ENCODE assay signal across 17 cellular contexts in the genomic region with DNA sequence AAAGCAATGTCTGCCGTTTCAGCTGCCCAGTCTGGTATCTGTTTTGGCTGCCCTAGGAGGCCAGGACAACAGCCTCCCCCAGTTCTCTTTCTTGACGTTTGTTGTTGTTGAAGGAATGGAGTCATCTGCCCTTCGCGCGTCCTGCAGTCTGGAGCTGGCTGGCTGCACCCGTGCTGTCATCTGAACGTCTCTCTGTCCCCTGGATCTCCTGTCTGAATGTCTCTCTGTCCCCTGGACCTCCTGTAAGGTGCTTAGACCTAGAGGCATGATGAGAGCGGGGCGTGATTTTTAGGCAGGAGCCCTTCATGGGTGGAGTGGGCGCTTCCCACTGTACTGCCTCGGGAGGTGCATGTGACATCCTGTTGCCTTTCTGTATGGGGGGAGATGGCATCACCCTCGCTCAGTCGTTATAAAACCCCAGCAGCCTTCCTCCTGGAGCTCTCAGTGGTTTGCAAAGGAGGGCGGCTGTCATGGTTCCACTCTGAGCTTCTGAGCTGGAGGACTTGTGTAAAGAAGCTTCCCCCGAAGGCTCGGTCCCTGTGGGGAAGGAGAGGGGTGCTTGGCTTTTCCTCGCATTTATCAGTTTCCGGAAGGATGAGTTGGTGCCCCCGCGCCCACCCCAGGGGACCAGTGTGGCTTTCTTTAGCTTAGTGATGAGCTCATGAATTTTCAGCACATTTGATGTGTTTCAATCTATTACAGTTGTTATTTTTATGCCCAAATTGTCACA. TPM values are rescaled to one million over a fixed set of nuclear protein-coding genes. Genes with fewer than 3 reads are reported as not detected.
DNase-seq lines count a peak whose midpoint lies in the region; ATAC-seq and TF ChIP-seq lines count a peak whose summit lies in the region.
"Had no signal": no experiment of that assay in that cellular context is flagged by ENCODE, and none has a peak within 500 bp of the region (broad histone marks: within the 10 kb centered on the region; RNA-seq: fewer than 3 reads in every experiment).

No MANE protein-coding gene starts in this region.

- peaks cover 82% of the 10 kb centered on the region for H3K4me1 ChIP-seq in BLaER1
- H3K4me1 ChIP-seq in Peyer's patch: no peaks in the 10 kb centered on the region
- H3K4me1 ChIP-seq in stomach: no peaks in the 10 kb centered on the region
- H3K4me1 ChIP-seq: SJSA1 had no signal

- peak overlapping the region; percentile 42 for H3K4me3 ChIP-seq in BLaER1
- no peak overlapping the region for H3K4me3 ChIP-seq in Peyer's patch
- no peak overlapping the region for H3K4me3 ChIP-seq in stomach
- H3K4me3 ChIP-seq: SJSA1 had no signal

- H4K20me1 ChIP-seq in BLaER1: no peaks in the 10 kb centered on the region

- intact Hi-C loops in stomach (cut with DNase I; ENCODE audit: low total_unique reads): no loop called here

- H3K36me3 ChIP-seq in BLaER1 (no peaks in the 10 kb centered on the region), Peyer's patch (no peaks in the 10 kb centered on the region), stomach (no peaks in the 10 kb centered on the region)
- H3K36me3 ChIP-seq: SJSA1 had no signal

- no peak for ATAC-seq in HG03521 (IDR thresholded peaks at IDR 0.05; ENCODE audit: unreplicated experiment)
- ATAC-seq: Panc1 had no signal

- H3K9ac ChIP-seq in BLaER1: peak overlapping the region; percentile 16; the same call in 1 of the 2 replicates

- DNase-seq in Peyer's patch: peak in 2 of 3 donors; percentile 18 to 19
- peak; percentile 85 for DNase-seq in mesenteric fat pad (ENCODE audit: low spot score)
- peak; percentile 21 for DNase-seq in stomach
- no peak for DNase-seq in NCI-H2196 (lab: John Stamatoyannopoulos, UW; ENCODE audit: unreplicated experiment)
- DNase-seq in iPS-NIHi7 (ENCODE audit: extremely low spot score): no peak
- DNase-seq: ACHN, DMS79, H7, Karpas-422, NCI-H1092, NCI-H1436 treated with DMSO at 0.1 percent for 48 hours, NCI-H2029 had no signal

- no peak for TF ChIP-seq POLR2A in Peyer's patch (IDR thresholded peaks at IDR 0.05)
- TF ChIP-seq POLR2A in stomach (IDR thresholded peaks at IDR 0.05): no peak

- H3K9me3 ChIP-seq in BLaER1 (no peaks in the 10 kb centered on the region), Peyer's patch (no peaks in the 10 kb centered on the region), stomach (no peaks in the 10 kb centered on the region)
- H3K9me3 ChIP-seq: SJSA1 had no signal

- TF ChIP-seq CTCF in Peyer's patch (IDR thresholded peaks at IDR 0.05) (no peak), stomach (IDR thresholded peaks at IDR 0.05) (no peak)

- H3K27me3 ChIP-seq in BLaER1 (no peaks in the 10 kb centered on the region), Peyer's patch (no peaks in the 10 kb centered on the region), stomach (peaks cover 0 to 63% (median 0%) of the 10 kb centered on the region in 3 donors)

- no peak for TF ChIP-seq EP300 in stomach (IDR thresholded peaks at IDR 0.05)

- H3K27ac ChIP-seq in BLaER1 (peak overlapping the region; percentile 1; the same call in 1 of the 2 replicates), Peyer's patch (no peak overlapping the region), stomach (no peak overlapping the region)
- H3K27ac ChIP-seq: SJSA1 had no signal

- peak overlapping the region; percentile 92 for H3K4me2 ChIP-seq in BLaER1

- 73 to 79% (median 76%) methylated on average over 16 to 20 of the region's 20 CpGs for WGBS in stomach, 5 donors

RNA-seq across cellular contexts. Expression of a gene that starts 49.8 kb away (rescaled TPM):
- 1 to 10 TPM; 2.5 to 5.8 (median 4.9) TPM for total RNA-seq in Peyer's patch
- 22.6 TPM for total RNA-seq in mesenteric fat pad
- 10 to 100 TPM in 2 of 5 donors, 1 to 10 TPM in 1, under 1 TPM in 1, not detected in 1; 0.29 to 58.3 (median 8.1) TPM for total RNA-seq in stomach
- polyA plus RNA-seq in stomach: 10 to 100 TPM in 2 of 3 donors, 1 to 10 TPM in 1; 4.4 to 10.8 (median 10.5) TPM
- total RNA-seq: MCF 10A had no signal

Comparison
In these comparisons a context has a peak if more than half of its experiments do, and no peak if none do; other contexts are left out.
1. DNase-seq: peak in Peyer's patch (2 of 3), mesenteric fat pad (single experiment) and stomach (single experiment); none in NCI-H2196 (single experiment) and iPS-NIHi7 (single experiment).